In the genomic region with DNA sequence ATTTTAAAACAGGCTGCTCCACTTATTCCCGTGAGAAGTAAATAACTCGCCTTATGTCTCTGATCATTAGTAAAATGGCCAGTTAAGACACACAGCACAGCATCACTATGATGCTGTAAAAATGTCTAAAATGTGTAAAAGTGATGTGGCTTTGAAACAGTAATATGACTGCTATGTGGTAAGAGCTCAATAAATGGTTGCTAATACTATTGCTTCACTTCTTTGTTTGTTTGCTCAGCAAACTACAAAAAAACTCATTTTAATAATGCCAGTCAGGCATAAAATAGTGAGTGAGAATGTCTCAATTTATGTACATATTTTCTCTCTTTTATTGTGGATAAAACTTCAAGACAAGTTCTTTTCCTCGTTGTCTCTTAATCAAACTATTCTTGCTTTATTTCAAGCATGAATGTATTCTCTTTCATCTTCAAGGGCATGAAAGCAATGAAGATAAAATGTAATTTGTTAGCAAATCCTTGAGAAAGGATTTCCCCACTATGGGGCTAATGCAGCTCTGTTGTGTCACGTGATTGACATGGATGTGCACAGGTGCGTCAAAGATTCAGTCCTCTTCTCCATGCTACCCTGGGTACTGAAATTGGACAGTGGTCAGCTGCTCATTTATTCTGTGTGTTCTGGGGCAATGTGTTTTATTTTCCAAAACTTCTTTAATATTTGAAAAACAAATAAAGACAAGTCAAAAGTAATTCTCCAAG, we compare ENCODE assay signal across 30 cellular contexts.
"Had no signal": no experiment of that assay in that cellular context is flagged by ENCODE, and none has a peak within 500 bp of the region (broad histone marks: within the 10 kb centered on the region; RNA-seq: fewer than 3 reads in every experiment).

No MANE protein-coding gene starts in this region.

- H3K27me3 Mint-ChIP-seq: activated CD4-positive, alpha-beta memory T cell treated with anti-CD3 and anti-CD28 coated beads, Interleukin-2, amount 10 ng/mL, durations not matched to agents 7 days and 5 days; activated CD4-positive, alpha-beta T cell treated with anti-CD3 and anti-CD28 coated beads, Interleukin-2, amount 10 ng/mL, durations not matched to agents 7 days and 5 days; dendritic cell treated with granulocyte-macrophage colony-stimulating factor and Interleukin-4, amounts not matched to agents 40 ng/mL and 50 ng/mL, for 4 days had no signal

- H3K4me3 Mint-ChIP-seq: activated CD4-positive, alpha-beta memory T cell treated with anti-CD3 and anti-CD28 coated beads, Interleukin-2, amount 10 ng/mL, durations not matched to agents 7 days and 5 days; activated CD4-positive, alpha-beta T cell treated with anti-CD3 and anti-CD28 coated beads, Interleukin-2, amount 10 ng/mL, durations not matched to agents 7 days and 5 days; activated naive CD4-positive, alpha-beta T cell treated with anti-CD3 and anti-CD28 coated beads, Interleukin-2, amount 50 U/mL, for 24 hours; activated naive CD8-positive, alpha-beta T cell treated with anti-CD3 and anti-CD28 coated beads for 36 hours; activated naive CD8-positive, alpha-beta T cell treated with anti-CD3 and anti-CD28 coated beads, Interleukin-2, amount 50 U/mL, for 24 hours; activated T-cell treated with anti-CD3 and anti-CD28 coated beads, Interleukin-2, amount 50 U/mL, for 4 hours; activated T-helper 17 cell treated with anti-CD3 and anti-CD28 coated beads, Interleukin-2, amount 50 U/mL, for 72 hours; central memory CD8-positive, alpha-beta T cell; dendritic cell treated with granulocyte-macrophage colony-stimulating factor and Interleukin-4, amounts not matched to agents 40 ng/mL and 50 ng/mL, for 4 days; endodermal cell had no signal

- H3K4me3 ChIP-seq: adrenal gland, body of pancreas, breast epithelium, coronary artery, dorsolateral prefrontal cortex had no signal

- H3K36me3 ChIP-seq: adrenal gland, breast epithelium had no signal

- H3K4me1 ChIP-seq: adrenal gland, body of pancreas, breast epithelium had no signal

- H3K9me3 ChIP-seq: adrenal gland, body of pancreas, breast epithelium had no signal

- H3K36me3 Mint-ChIP-seq: activated naive CD4-positive, alpha-beta T cell treated with anti-CD3 and anti-CD28 coated beads, Interleukin-2, amount 50 U/mL, for 24 hours; activated naive CD8-positive, alpha-beta T cell treated with anti-CD3 and anti-CD28 coated beads for 36 hours had no signal

- DNase-seq: activated CD4-positive, alpha-beta memory T cell treated with anti-CD3 and anti-CD28 coated beads, Interleukin-2, amount 10 ng/mL, durations not matched to agents 7 days and 5 days; activated CD4-positive, alpha-beta T cell treated with anti-CD3 and anti-CD28 coated beads for 4 hours; activated CD4-positive, alpha-beta T cell treated with anti-CD3 and anti-CD28 coated beads, Interleukin-2, amount 10 ng/mL, durations not matched to agents 7 days and 5 days; activated CD4-positive, alpha-beta T cell treated with anti-CD3 and anti-CD28 coated beads, Interleukin-2, amount 50 U/mL, for 4 hours; activated CD4-positive, CD25-positive, alpha-beta regulatory T cell; activated CD4-positive, CD25-positive, alpha-beta regulatory T cell treated with anti-CD3 and anti-CD28 coated beads, Interleukin-2, amount 50 U/mL, for 72 hours; activated effector memory CD4-positive, alpha-beta T cell treated with Interleukin-2 at 50 U/mL for 16 hours; activated gamma-delta T cell treated with Interleukin-2 at 50 U/mL for 16 hours; activated naive CD4-positive, alpha-beta T cell treated with Interleukin-2 at 50 U/mL for 16 hours; activated naive CD8-positive, alpha-beta T cell treated with anti-CD3 and anti-CD28 coated beads for 36 hours; activated naive CD8-positive, alpha-beta T cell treated with anti-CD3 and anti-CD28 coated beads, Interleukin-2, amount 50 U/mL, for 24 hours; activated T-cell treated with anti-CD3 and anti-CD28 coated beads, Interleukin-2, amount 50 U/mL, for 4 hours; adrenal gland; amygdala; aorta; body of pancreas; dorsolateral prefrontal cortex; effector memory CD4-positive, alpha-beta T cell; endodermal cell; foreskin fibroblast; head of caudate nucleus; T-helper 2 cell had no signal

- H3K4me1 Mint-ChIP-seq: activated CD4-positive, alpha-beta memory T cell treated with anti-CD3 and anti-CD28 coated beads, Interleukin-2, amount 10 ng/mL, durations not matched to agents 7 days and 5 days; activated CD4-positive, alpha-beta T cell treated with anti-CD3 and anti-CD28 coated beads, Interleukin-2, amount 10 ng/mL, durations not matched to agents 7 days and 5 days; activated naive CD4-positive, alpha-beta T cell treated with anti-CD3 and anti-CD28 coated beads, Interleukin-2, amount 50 U/mL, for 24 hours; activated naive CD8-positive, alpha-beta T cell treated with anti-CD3 and anti-CD28 coated beads for 36 hours; activated naive CD8-positive, alpha-beta T cell treated with anti-CD3 and anti-CD28 coated beads, Interleukin-2, amount 50 U/mL, for 24 hours; activated T-helper 17 cell treated with anti-CD3 and anti-CD28 coated beads, Interleukin-2, amount 50 U/mL, for 72 hours; central memory CD8-positive, alpha-beta T cell; endodermal cell had no signal

- FAIRE-seq: frontal cortex had no signal

- H3K27ac Mint-ChIP-seq: activated CD4-positive, alpha-beta memory T cell treated with anti-CD3 and anti-CD28 coated beads, Interleukin-2, amount 10 ng/mL, durations not matched to agents 7 days and 5 days; activated CD4-positive, alpha-beta T cell treated with anti-CD3 and anti-CD28 coated beads, Interleukin-2, amount 10 ng/mL, durations not matched to agents 7 days and 5 days; activated naive CD4-positive, alpha-beta T cell treated with anti-CD3 and anti-CD28 coated beads, Interleukin-2, amount 50 U/mL, for 24 hours; activated naive CD8-positive, alpha-beta T cell treated with anti-CD3 and anti-CD28 coated beads for 36 hours; activated naive CD8-positive, alpha-beta T cell treated with anti-CD3 and anti-CD28 coated beads, Interleukin-2, amount 50 U/mL, for 24 hours; activated T-helper 17 cell treated with anti-CD3 and anti-CD28 coated beads, Interleukin-2, amount 50 U/mL, for 72 hours; dendritic cell treated with granulocyte-macrophage colony-stimulating factor and Interleukin-4, amounts not matched to agents 40 ng/mL and 50 ng/mL, for 4 days; endodermal cell had no signal

- H3K27me3 ChIP-seq: adrenal gland, body of pancreas, breast epithelium had no signal

- H3K27ac ChIP-seq: adrenal gland, body of pancreas, breast epithelium, coronary artery, dorsolateral prefrontal cortex had no signal

- H3K9me3 Mint-ChIP-seq: activated CD4-positive, alpha-beta memory T cell treated with anti-CD3 and anti-CD28 coated beads, Interleukin-2, amount 10 ng/mL, durations not matched to agents 7 days and 5 days; activated CD4-positive, alpha-beta T cell treated with anti-CD3 and anti-CD28 coated beads, Interleukin-2, amount 10 ng/mL, durations not matched to agents 7 days and 5 days had no signal

- ATAC-seq: activated naive CD8-positive, alpha-beta T cell treated with anti-CD3 and anti-CD28 coated beads, Interleukin-2, amount 50 U/mL, for 24 hours; activated T-cell treated with anti-CD3 and anti-CD28 coated beads, Interleukin-2, amount 50 U/mL, for 4 hours; activated T-helper 17 cell treated with anti-CD3 and anti-CD28 coated beads, Interleukin-2, amount 50 U/mL, for 72 hours; body of pancreas; esophagus mucosa had no signal
